Comparison of ENCODE assay signal across 8 cellular contexts in genomic region chr10:23438547-23439451, GRCh38. TPM values are rescaled to one million over a fixed set of nuclear protein-coding genes. Genes with fewer than 3 reads are reported as not detected.
DNase-seq lines count a peak whose midpoint lies in the region; ATAC-seq, FAIRE-seq and TF ChIP-seq lines count a peak whose summit lies in the region.

OTUD1 (plus strand) TSS chr10:23439075; CDS start chr10:23439458, 383 bp downstream.

- H3K4me1 Mint-ChIP-seq in T-helper 1 cell treated with Interleukin-12 subunit alpha and Interleukin-12 subunit beta and Interleukin-4 antibody, amounts not matched to agents 30 μg/mL and 1 μg/mL, for 36 hours (ENCODE audit: low read depth): peaks cover 30% of the 10 kb centered on the region

- no peaks in the 10 kb centered on the region for H3K9me3 ChIP-seq in right atrium auricular region

- peaks cover 8% of the 10 kb centered on the region for H3K36me3 Mint-ChIP-seq in T-helper 1 cell treated with Interleukin-12 subunit alpha and Interleukin-12 subunit beta and Interleukin-4 antibody, amounts not matched to agents 30 μg/mL and 1 μg/mL, for 36 hours (ENCODE audit: low read depth)

- H3K4me3 Mint-ChIP-seq in T-helper 1 cell treated with Interleukin-12 subunit alpha and Interleukin-12 subunit beta and Interleukin-4 antibody, amounts not matched to agents 30 μg/mL and 1 μg/mL, for 36 hours: peak within 1 kb of the TSS; percentile 92

- peak within 1 kb of the TSS; percentile 99 for H3K27ac ChIP-seq in angular gyrus (ENCODE audit: low read depth, low read length)
- peak within 1 kb of the TSS; percentile 95 to 98 for H3K27ac ChIP-seq in right atrium auricular region

- DNase-seq in GM12892 (ENCODE audit: insufficient read length) (peak; percentile 79), NCI-H1417 (lab: John Stamatoyannopoulos, UW) (peak; percentile 84 to 88 (median 88)), right atrium auricular region (ENCODE audit: low spot score) (peak; percentile 96), pulmonary artery endothelial cell (ENCODE audit: low read depth, low spot score) (peak; percentile 73), urothelium cell line (ENCODE audit: low spot score) (peak; percentile 94)

- TF ChIP-seq CTCF in right atrium auricular region (IDR thresholded peaks at IDR 0.05): peak in 1 of 2 donors; percentile 35

- peak; percentile 86 for ATAC-seq in HG02763 (IDR thresholded peaks at IDR 0.05; ENCODE audit: unreplicated experiment)

- H3K9me3 Mint-ChIP-seq in T-helper 1 cell treated with Interleukin-12 subunit alpha and Interleukin-12 subunit beta and Interleukin-4 antibody, amounts not matched to agents 30 μg/mL and 1 μg/mL, for 36 hours: peaks cover 5% of the 10 kb centered on the region

- peaks cover 7% of the 10 kb centered on the region for H3K36me3 ChIP-seq in right atrium auricular region

- TF ChIP-seq POLR2A in GM12892 (IDR thresholded peaks at IDR 0.05; ENCODE audit: low read depth, low read length): peak; percentile 55; the same call in 1 of the 2 replicates

- H3K27me3 Mint-ChIP-seq in T-helper 1 cell treated with Interleukin-12 subunit alpha and Interleukin-12 subunit beta and Interleukin-4 antibody, amounts not matched to agents 30 μg/mL and 1 μg/mL, for 36 hours (ENCODE audit: low read depth): peaks cover 6% of the 10 kb centered on the region

- H3K27me3 ChIP-seq in right atrium auricular region: no peaks in the 10 kb centered on the region

- peak within 1 kb of the TSS; percentile 84 to 94 for H3K4me3 ChIP-seq in right atrium auricular region

- H3K27ac Mint-ChIP-seq in T-helper 1 cell treated with Interleukin-12 subunit alpha and Interleukin-12 subunit beta and Interleukin-4 antibody, amounts not matched to agents 30 μg/mL and 1 μg/mL, for 36 hours: peak within 1 kb of the TSS; percentile 85

- peaks cover 0 to 28% of the 10 kb centered on the region in 2 donors for H3K4me1 ChIP-seq in right atrium auricular region

- FAIRE-seq in GM12892 (lab: Jason Lieb, UNC): peak; percentile 100
- FAIRE-seq in urothelium cell line (lab: Jason Lieb, UNC): peak; percentile 70

RNA-seq across cellular contexts. Expression of gene OTUD1, which starts in this region (rescaled TPM):
- polyA plus RNA-seq in GM12892 (2012; ENCODE audit: missing spikeins): 2.2 TPM
- total RNA-seq in right atrium auricular region (10 to 100 TPM in 1 of 2 donors, 1 to 10 TPM in 1; 9.1 to 27.1 TPM), pulmonary artery endothelial cell (3.9 and 4.9 TPM in 2 replicates)

Comparison
In these comparisons a context has a peak if more than half of its experiments do, and no peak if none do; other contexts are left out.
1. Peak in every context shown above with its lines: DNase-seq, ATAC-seq, H3K4me3 ChIP-seq and H3K27ac ChIP-seq.